12 cellular contexts compared by ENCODE assay signal in the genomic region with DNA sequence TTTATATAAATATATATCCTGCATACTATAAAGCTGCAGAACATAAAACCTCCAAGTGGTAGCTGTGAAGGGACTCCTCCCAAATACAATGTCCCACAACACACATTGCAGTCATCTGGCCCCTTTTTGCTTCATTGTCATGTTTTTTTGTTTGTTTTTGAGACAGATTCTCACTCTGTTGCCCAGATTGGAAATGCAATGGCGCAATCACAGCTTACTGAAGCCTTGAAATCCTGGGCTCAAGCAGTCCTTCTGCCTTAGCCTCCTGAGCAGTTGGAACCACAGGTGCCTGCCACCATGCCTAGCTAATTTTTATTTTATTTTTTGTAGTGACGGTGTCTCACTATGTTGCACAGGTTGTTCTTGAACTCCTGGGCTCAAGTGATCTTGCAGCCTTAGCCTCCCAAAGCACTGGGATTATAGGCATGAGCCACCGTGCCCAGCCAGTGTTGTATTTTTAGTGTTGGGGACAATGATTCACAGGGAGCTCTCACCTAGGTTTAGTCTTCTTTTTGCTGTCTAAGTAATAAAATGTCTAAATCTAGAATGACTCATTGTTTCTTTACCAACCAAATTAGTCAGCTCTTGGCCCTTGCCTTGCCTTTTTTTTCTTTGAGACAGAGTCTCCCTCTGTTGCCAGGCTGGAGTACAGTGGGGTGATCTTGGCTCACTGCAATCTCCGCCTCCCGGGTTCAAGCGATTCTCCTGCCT. TPM values are rescaled to one million over a fixed set of nuclear protein-coding genes. Genes with fewer than 3 reads are reported as not detected.
DNase-seq lines count a peak whose midpoint lies in the region; ATAC-seq, FAIRE-seq and TF ChIP-seq lines count a peak whose summit lies in the region.
"Had no signal": no experiment of that assay in that cellular context is flagged by ENCODE, and none has a peak within 500 bp of the region (broad histone marks: within the 10 kb centered on the region; RNA-seq: fewer than 3 reads in every experiment).

No MANE protein-coding gene starts in this region.

- peak; percentile 11 for DNase-seq in NK-92 treated with Interleukin-12 subunit alpha and Interleukin-12 subunit beta, amount 100 ng/mL, for 24 hours (lab: John Stamatoyannopoulos, UW)
- DNase-seq in NK-92 (lab: John Stamatoyannopoulos, UW; ENCODE audit: unreplicated experiment): no peak
- DNase-seq in M059J (ENCODE audit: low read depth): peak; percentile 95
- DNase-seq in astrocyte of the spinal cord (ENCODE audit: low read depth, low spot score): peak; percentile 64
- peak; percentile 51 for DNase-seq in small intestine
- no peak for DNase-seq in right cardiac atrium
- no peak for DNase-seq in Karpas-422
- DNase-seq: left cardiac atrium, RPMI8226 had no signal

- no peak for ATAC-seq in right cardiac atrium
- ATAC-seq in GM18517 (IDR thresholded peaks at IDR 0.05; ENCODE audit: unreplicated experiment): no peak

- no peaks in the 10 kb centered on the region for H4K20me1 ChIP-seq in Karpas-422 (ENCODE audit: insufficient read depth, low read depth, low read length)

- H3K4me3 ChIP-seq in astrocyte of the spinal cord (ENCODE audit: low read depth, low read length) (no peak overlapping the region), small intestine (ENCODE audit: low read depth in 1 of 2, low read length in 2 of 2) (no peak overlapping the region), right cardiac atrium (ENCODE audit: low read length) (no peak overlapping the region), Karpas-422 (ENCODE audit: low read length) (no peak overlapping the region)
- H3K4me3 ChIP-seq: ascending aorta had no signal

- H3K9ac ChIP-seq in Karpas-422 (ENCODE audit: low read length): no peak overlapping the region

- no peaks in the 10 kb centered on the region for H3K9me3 ChIP-seq in small intestine (ENCODE audit: control insufficient read depth, low read depth)
- no peaks in the 10 kb centered on the region for H3K9me3 ChIP-seq in right cardiac atrium (ENCODE audit: control insufficient read depth, low read length)
- H3K9me3 ChIP-seq in Karpas-422 (ENCODE audit: low read length): no peaks in the 10 kb centered on the region
- H3K9me3 ChIP-seq: ascending aorta had no signal

- WGBS in small intestine, 3 donors: 54 to 74% (median 61%) methylated on average over 6 of the region's 6 CpGs
- WGBS in right cardiac atrium: 86% methylated on average over 6 of the region's 6 CpGs

- no peaks in the 10 kb centered on the region for H3K79me2 ChIP-seq in Karpas-422 (ENCODE audit: low read length)

- H3K4me1 ChIP-seq in small intestine (ENCODE audit: control insufficient read depth in 2 of 2, insufficient read depth in 1 of 2, low read depth in 1 of 2, low read length in 1 of 2) (no peaks in the 10 kb centered on the region), right cardiac atrium (ENCODE audit: control insufficient read depth, insufficient read depth, low read length) (no peaks in the 10 kb centered on the region), Karpas-422 (ENCODE audit: low read length) (no peaks in the 10 kb centered on the region)

- H2AFZ ChIP-seq in Karpas-422 (ENCODE audit: low read length): no peak overlapping the region

- H3K27me3 ChIP-seq in small intestine (ENCODE audit: control insufficient read depth in 2 of 2, insufficient read depth in 2 of 2, low read length in 2 of 2) (no peaks in the 10 kb centered on the region), right cardiac atrium (ENCODE audit: control insufficient read depth, insufficient read depth) (no peaks in the 10 kb centered on the region), Karpas-422 (ENCODE audit: low read length) (no peaks in the 10 kb centered on the region)
- H3K27me3 ChIP-seq: ascending aorta had no signal

- in situ Hi-C loops in astrocyte of the spinal cord (cut with HindIII; ENCODE audit: low sequenced_read_pairs): no loop called here

- H3K9me2 ChIP-seq in Karpas-422 (replicated peaks; ENCODE audit: insufficient read depth, low read length): no peaks in the 10 kb centered on the region

- TF ChIP-seq CTCF in astrocyte of the spinal cord (IDR thresholded peaks at IDR 0.05; ENCODE audit: low read depth, low read length): no peak

- no peak overlapping the region for H3K4me2 ChIP-seq in Karpas-422 (ENCODE audit: low read depth, low read length, poor library complexity, severe bottlenecking)

- no peak overlapping the region for H3K27ac ChIP-seq in small intestine (ENCODE audit: low read depth in 1 of 2, low read length in 1 of 2)
- no peak overlapping the region for H3K27ac ChIP-seq in right cardiac atrium (ENCODE audit: low read length)
- no peak overlapping the region for H3K27ac ChIP-seq in Karpas-422 (ENCODE audit: low read length)
- H3K27ac ChIP-seq: ascending aorta had no signal

- intact Hi-C loops in right cardiac atrium (cut with DNase I): no loop called here

- no peak for FAIRE-seq in small intestine (lab: Jason Lieb, UNC)
- FAIRE-seq: A204.1 had no signal

- H3K36me3 ChIP-seq in small intestine (ENCODE audit: control insufficient read depth in 2 of 2, insufficient read depth in 2 of 2, low read length in 2 of 2): no peaks in the 10 kb centered on the region
- H3K36me3 ChIP-seq in Karpas-422 (ENCODE audit: insufficient read depth, low read length): no peaks in the 10 kb centered on the region
- H3K36me3 ChIP-seq: ascending aorta had no signal

RNA-seq across cellular contexts. Expression of gene XIAP, which starts 24.0 kb away (rescaled TPM):
- 29.8 and 44.2 TPM in 2 replicates for total RNA-seq in M059J (2014; rRNA removed; shearing (Covaris generic))
- 10 to 100 TPM; 11.6 to 16.4 (median 12.2) TPM for polyA plus RNA-seq in small intestine
- 10 to 100 TPM; 30.2 to 37.7 (median 33.4) TPM for total RNA-seq in right cardiac atrium
- polyA plus RNA-seq in right cardiac atrium: 12.7 TPM
- 20.0 and 23.3 TPM in 2 replicates for total RNA-seq in Karpas-422 (2014; rRNA removed; shearing (Covaris generic); ENCODE audit: low replicate concordance)

Comparison
In these comparisons a context has a peak if more than half of its experiments do, and no peak if none do; other contexts are left out.
1. DNase-seq: peak in NK-92 treated with Interleukin-12 subunit alpha and Interleukin-12 subunit beta, amount 100 ng/mL, for 24 hours (single experiment), M059J (single experiment), astrocyte of the spinal cord (single experiment) and small intestine (single experiment); none in NK-92 (single experiment), right cardiac atrium (0 of 3) and Karpas-422 (single experiment).